18 cellular contexts compared by ENCODE assay signal in the genomic region with DNA sequence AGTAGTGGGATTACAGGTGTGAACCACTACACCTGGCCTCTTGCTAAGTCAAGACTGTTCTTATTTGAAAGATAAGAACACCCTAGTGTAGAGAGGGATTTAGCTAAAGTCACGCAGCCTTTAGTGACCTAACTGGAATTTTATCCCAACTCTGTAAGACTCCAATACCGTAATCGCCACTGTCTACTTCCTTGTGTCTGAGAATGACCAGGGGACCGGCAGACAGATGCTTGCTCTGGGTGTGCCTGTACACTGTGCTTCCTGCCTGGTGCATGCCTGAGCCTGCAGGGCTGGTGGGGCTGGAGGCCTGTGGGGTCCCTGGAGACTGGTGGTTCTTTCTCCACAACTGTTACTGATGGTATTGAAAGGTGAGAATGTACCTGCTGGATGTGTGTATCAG. TPM values are rescaled to one million over a fixed set of nuclear protein-coding genes. Genes with fewer than 3 reads are reported as not detected.
A peak's percentile ranks its signal among the peaks of the same experiment; 100 is the strongest.
DNase-seq lines count a peak whose midpoint lies in the region; ATAC-seq and TF ChIP-seq lines count a peak whose summit lies in the region.
"Had no signal": no experiment of that assay in that cellular context is flagged by ENCODE, and none has a peak within 500 bp of the region (broad histone marks: within the 10 kb centered on the region; RNA-seq: fewer than 3 reads in every experiment).

No MANE protein-coding gene starts in this region.

- H3K27ac ChIP-seq in breast epithelium (no peak overlapping the region), lower lobe of right lung (peak overlapping the region; percentile 49), esophagus muscularis mucosa (replicated peaks in 1 of 4) (no peak overlapping the region)
- H3K27ac ChIP-seq: heart right ventricle had no signal

- H3K36me3 Mint-ChIP-seq in MCF 10A (ENCODE audit: insufficient read depth, unreplicated experiment) (peaks cover 57% of the 10 kb centered on the region), WTC11 (peaks cover 40% of the 10 kb centered on the region)

- no peak for TF ChIP-seq EP300 in esophagus muscularis mucosa (IDR thresholded peaks at IDR 0.05)

- DNase-seq in MCF 10A (ENCODE audit: unreplicated experiment) (peak; percentile 25), breast epithelium (ENCODE audit: low spot score in 2 of 2) (no peak), WTC11 (ENCODE audit: low spot score) (no peak), lower lobe of right lung (no peak), NK-92 (lab: John Stamatoyannopoulos, UW; ENCODE audit: unreplicated experiment) (no peak), esophagus muscularis mucosa (ENCODE audit: extremely low spot score) (no peak)
- no peak for DNase-seq in stimulated activated CD4-positive, alpha-beta T cell treated with anti-CD3 and anti-CD28 coated beads, Interleukin-1b, Interleukin-23, amount 100 ng/mL, for 48 hours
- DNase-seq: activated CD4-positive, alpha-beta T cell treated with anti-CD3 and anti-CD28 coated beads for 36 hours; activated CD8-positive, alpha-beta memory T cell treated with anti-CD3 and anti-CD28 coated beads for 24 hours; activated naive CD4-positive, alpha-beta T cell treated with anti-CD3 and anti-CD28 coated beads, Interleukin-2, amount 50 U/mL, for 16 hours; anterior cingulate cortex; caudate nucleus; dermis blood vessel endothelial cell; heart right ventricle; nephron progenitor cell; SHP77; T-helper 1 cell had no signal

- H3K27me3 ChIP-seq in breast epithelium (no peaks in the 10 kb centered on the region), lower lobe of right lung (ENCODE audit: low read depth) (no peaks in the 10 kb centered on the region), esophagus muscularis mucosa (peaks cover 0 to 11% (median 0%) of the 10 kb centered on the region in 4 donors)

- H3K4me3 Mint-ChIP-seq in MCF 10A (ENCODE audit: unreplicated experiment) (no peak overlapping the region), WTC11 (no peak overlapping the region)
- H3K4me3 Mint-ChIP-seq: activated CD4-positive, alpha-beta T cell treated with anti-CD3 and anti-CD28 coated beads for 36 hours; nephron progenitor cell had no signal

- H3K27ac Mint-ChIP-seq in MCF 10A (ENCODE audit: low read depth, unreplicated experiment): peak overlapping the region; percentile 46
- peak overlapping the region; percentile 60; the same call in 1 of the 2 replicates for H3K27ac Mint-ChIP-seq in WTC11
- H3K27ac Mint-ChIP-seq: activated CD4-positive, alpha-beta T cell treated with anti-CD3 and anti-CD28 coated beads for 36 hours; nephron progenitor cell had no signal

- TF ChIP-seq POLR2A in breast epithelium (IDR thresholded peaks at IDR 0.05): no peak
- TF ChIP-seq POLR2A in esophagus muscularis mucosa (IDR thresholded peaks at IDR 0.05; ENCODE audit: low read depth): no peak

- H3K36me3 ChIP-seq in breast epithelium (no peaks in the 10 kb centered on the region), lower lobe of right lung (peaks cover 29% of the 10 kb centered on the region), esophagus muscularis mucosa (no peaks in the 10 kb centered on the region)
- H3K36me3 ChIP-seq: heart right ventricle had no signal

- peaks cover 47% of the 10 kb centered on the region for H3K4me1 Mint-ChIP-seq in MCF 10A (ENCODE audit: insufficient read depth, unreplicated experiment)
- peaks cover 5% of the 10 kb centered on the region for H3K4me1 Mint-ChIP-seq in WTC11

- no peaks in the 10 kb centered on the region for H3K4me1 ChIP-seq in breast epithelium
- H3K4me1 ChIP-seq in lower lobe of right lung: peaks cover 30% of the 10 kb centered on the region
- peaks cover 0 to 8% (median 1%) of the 10 kb centered on the region in 4 donors for H3K4me1 ChIP-seq in esophagus muscularis mucosa

- CTCF ChIA-PET in MCF 10A (lab: Yijun Ruan, JAX): interaction anchor here (1.0 to 12.2 kb wide), 7 partner anchors 12 to 153 kb away, joined by 3 to 373 read pairs (median 7); a partner anchor contains a TSS
- CTCF ChIA-PET in WTC11 (lab: Charles Lee): interaction anchor here (0.5 to 6.7 kb wide), 5 partner anchors 15 to 173 kb away, joined by 3 to 144 read pairs (median 18); a partner anchor contains a TSS

- H3K27me3 Mint-ChIP-seq in MCF 10A (ENCODE audit: insufficient read depth, unreplicated experiment): no peaks in the 10 kb centered on the region
- H3K27me3 Mint-ChIP-seq in WTC11 (ENCODE audit: low read depth): no peaks in the 10 kb centered on the region; the same call in 1 of the 2 replicates
- H3K27me3 Mint-ChIP-seq: activated CD4-positive, alpha-beta T cell treated with anti-CD3 and anti-CD28 coated beads for 36 hours had no signal

- BruUV-seq in MCF 10A (replicated peaks; lab: Mats Ljungman, UMichigan): no TSS peak

- H3K9me3 ChIP-seq in breast epithelium: no peaks in the 10 kb centered on the region
- no peaks in the 10 kb centered on the region for H3K9me3 ChIP-seq in lower lobe of right lung
- H3K9me3 ChIP-seq in esophagus muscularis mucosa: no peaks in the 10 kb centered on the region
- H3K9me3 ChIP-seq: heart right ventricle had no signal

- H3K9me3 Mint-ChIP-seq in MCF 10A (ENCODE audit: unreplicated experiment): no peaks in the 10 kb centered on the region
- H3K9me3 Mint-ChIP-seq in WTC11: no peaks in the 10 kb centered on the region
- H3K9me3 Mint-ChIP-seq: nephron progenitor cell had no signal

- H3K4me3 ChIP-seq in breast epithelium: no peak overlapping the region
- H3K4me3 ChIP-seq in lower lobe of right lung: no peak overlapping the region
- H3K4me3 ChIP-seq in esophagus muscularis mucosa: no peak overlapping the region
- H3K4me3 ChIP-seq: heart right ventricle had no signal

- POLR2A ChIA-PET in MCF 10A (lab: Yijun Ruan, JAX): interaction anchor here (0.9 to 5.3 kb wide), 13 partner anchors 13 to 121 kb away, joined by 3 to 89 read pairs (median 6); a partner anchor contains a TSS
- POLR2A ChIA-PET in WTC11 (lab: Charles Lee): no interaction called here

- intact Hi-C loops in MCF 10A (cut with micrococcal nuclease): loop anchor here (5.0 kb wide), 1 partner anchor 68 kb away; a partner anchor contains a TSS
- intact Hi-C loops in breast epithelium (cut with DNase I; ENCODE audit: low total_unique reads): loop anchor here (5.0 kb wide), 1 partner anchor 153 kb away; no protein-coding TSS in a partner anchor
- intact Hi-C loops in lower lobe of right lung (cut with DNase I): loop anchor here (10.0 kb wide), 1 partner anchor 135 kb away; no protein-coding TSS in a partner anchor
- intact Hi-C loops in esophagus muscularis mucosa (cut with DNase I): loop anchor here (10.0 kb wide), 1 partner anchor 65 kb away; no protein-coding TSS in a partner anchor

- ATAC-seq in WTC11 (no peak), lower lobe of right lung (no peak), HG03439 (IDR thresholded peaks at IDR 0.05; ENCODE audit: unreplicated experiment) (no peak)
- ATAC-seq: activated CD4-positive, alpha-beta T cell treated with anti-CD3 and anti-CD28 coated beads for 36 hours; heart right ventricle had no signal

- TF ChIP-seq CTCF in MCF 10A (IDR thresholded peaks at IDR 0.05; ENCODE audit: unreplicated experiment): no peak
- TF ChIP-seq CTCF in breast epithelium (IDR thresholded peaks at IDR 0.05): no peak
- no peak for TF ChIP-seq CTCF in WTC11 (IDR thresholded peaks at IDR 0.05)
- TF ChIP-seq CTCF in lower lobe of right lung (IDR thresholded peaks at IDR 0.05): no peak
- TF ChIP-seq CTCF in esophagus muscularis mucosa (IDR thresholded peaks at IDR 0.05): no peak

- 79% methylated on average over 4 of the region's 4 CpGs for WGBS in esophagus muscularis mucosa

TF ChIP-seq in WTC11, 78 proteins besides CTCF, POLR2A, EP300 and RAD21 (continues in another document):
- TF ChIP-seq, protein P1, sequence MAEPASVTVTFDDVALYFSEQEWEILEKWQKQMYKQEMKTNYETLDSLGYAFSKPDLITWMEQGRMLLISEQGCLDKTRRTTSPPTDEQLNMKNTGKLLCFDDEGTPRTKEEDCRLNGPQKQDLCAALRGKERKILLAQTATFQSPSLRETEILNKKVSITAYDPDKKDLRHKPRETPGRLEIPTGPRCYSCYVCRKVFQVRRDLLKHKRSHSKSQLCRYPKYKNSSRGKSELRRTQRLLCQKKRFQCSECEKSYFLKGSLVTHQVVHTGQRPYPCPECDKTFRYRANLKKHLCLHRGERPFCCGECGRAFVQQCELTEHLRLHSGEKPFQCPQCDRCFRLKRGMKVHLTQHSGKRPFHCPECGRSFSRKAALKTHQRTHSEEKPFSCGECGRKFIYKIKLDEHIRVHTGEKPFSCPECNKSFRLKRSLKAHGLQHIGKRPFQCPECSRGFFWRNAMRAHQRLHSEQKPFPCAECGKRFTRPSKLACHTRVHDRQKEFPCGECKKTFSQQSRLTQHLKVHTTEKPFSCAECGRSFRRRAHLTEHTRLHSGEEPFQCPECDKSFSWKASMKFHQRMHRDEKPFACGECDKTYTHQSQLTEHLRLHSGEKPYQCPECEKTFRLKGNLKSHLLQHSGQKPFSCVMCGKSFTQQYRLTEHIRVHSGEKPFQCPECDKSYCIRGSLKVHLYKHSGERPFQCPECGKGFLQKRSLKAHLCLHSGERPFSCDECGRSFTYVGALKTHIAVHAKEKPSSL (CRISPR knock-in tag; conservative IDR thresholded peaks at IDR 0.05): no peak
- TF ChIP-seq, protein P2, sequence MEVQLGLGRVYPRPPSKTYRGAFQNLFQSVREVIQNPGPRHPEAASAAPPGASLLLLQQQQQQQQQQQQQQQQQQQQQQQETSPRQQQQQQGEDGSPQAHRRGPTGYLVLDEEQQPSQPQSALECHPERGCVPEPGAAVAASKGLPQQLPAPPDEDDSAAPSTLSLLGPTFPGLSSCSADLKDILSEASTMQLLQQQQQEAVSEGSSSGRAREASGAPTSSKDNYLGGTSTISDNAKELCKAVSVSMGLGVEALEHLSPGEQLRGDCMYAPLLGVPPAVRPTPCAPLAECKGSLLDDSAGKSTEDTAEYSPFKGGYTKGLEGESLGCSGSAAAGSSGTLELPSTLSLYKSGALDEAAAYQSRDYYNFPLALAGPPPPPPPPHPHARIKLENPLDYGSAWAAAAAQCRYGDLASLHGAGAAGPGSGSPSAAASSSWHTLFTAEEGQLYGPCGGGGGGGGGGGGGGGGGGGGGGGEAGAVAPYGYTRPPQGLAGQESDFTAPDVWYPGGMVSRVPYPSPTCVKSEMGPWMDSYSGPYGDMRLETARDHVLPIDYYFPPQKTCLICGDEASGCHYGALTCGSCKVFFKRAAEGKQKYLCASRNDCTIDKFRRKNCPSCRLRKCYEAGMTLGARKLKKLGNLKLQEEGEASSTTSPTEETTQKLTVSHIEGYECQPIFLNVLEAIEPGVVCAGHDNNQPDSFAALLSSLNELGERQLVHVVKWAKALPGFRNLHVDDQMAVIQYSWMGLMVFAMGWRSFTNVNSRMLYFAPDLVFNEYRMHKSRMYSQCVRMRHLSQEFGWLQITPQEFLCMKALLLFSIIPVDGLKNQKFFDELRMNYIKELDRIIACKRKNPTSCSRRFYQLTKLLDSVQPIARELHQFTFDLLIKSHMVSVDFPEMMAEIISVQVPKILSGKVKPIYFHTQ (CRISPR knock-in tag; IDR thresholded peaks at IDR 0.05): no peak
- TF ChIP-seq GABPB1 (CRISPR knock-in tag; IDR thresholded peaks at IDR 0.05): no peak

RNA-seq across cellular contexts. Expression of a gene that starts 15.3 kb away (rescaled TPM):
- total RNA-seq in MCF 10A (2022): 49.1 and 52.9 TPM in 2 replicates
- total RNA-seq in breast epithelium: 10 to 100 TPM in 1 of 3 donors, 1 to 10 TPM in 2; 3.0 to 61.5 (median 7.9) TPM
- total RNA-seq in WTC11 (2021): 11.5 to 14.0 TPM (median 12.9 TPM) in 3 replicates
- total RNA-seq in lower lobe of right lung: 110 TPM
- total RNA-seq in esophagus muscularis mucosa: 1 to 10 TPM; 1.7 to 5.1 (median 4.1) TPM
- total RNA-seq: dermis blood vessel endothelial cell had no signal
